ENCODE assay signal across 8 cellular contexts in the genomic region with DNA sequence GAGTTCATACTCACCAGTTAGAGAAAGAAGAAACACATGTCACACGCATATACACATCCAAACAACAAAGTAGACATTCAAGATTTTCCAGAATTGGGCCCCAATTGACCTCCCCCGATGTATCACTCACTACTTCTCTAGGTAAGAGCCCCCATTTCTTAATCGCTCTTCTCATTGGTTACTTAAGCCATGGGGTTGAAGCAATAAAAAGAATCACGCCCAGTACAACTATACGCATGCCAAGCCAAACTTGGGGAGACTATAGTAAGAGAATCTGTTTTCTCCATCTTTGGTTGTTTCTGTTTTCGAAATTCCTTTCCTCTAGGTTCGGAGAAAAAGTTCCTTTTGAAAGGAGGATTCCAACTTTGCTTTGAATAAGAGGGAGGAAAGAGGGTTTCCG. TPM values are rescaled to one million over a fixed set of nuclear protein-coding genes. Genes with fewer than 3 reads are reported as not detected.
DNase-seq lines count a peak whose midpoint lies in the region; ATAC-seq, FAIRE-seq and TF ChIP-seq lines count a peak whose summit lies in the region.

No MANE protein-coding gene starts in this region.

- no peaks in the 10 kb centered on the region for H3K9me3 Mint-ChIP-seq in stimulated activated naive CD8-positive, alpha-beta T cell treated with anti-CD3 and anti-CD28 coated beads, Interleukin-15, amount 100 ng/mL, for 72 hours

- TF ChIP-seq POLR2A in body of pancreas (IDR thresholded peaks at IDR 0.05) = no peak

- H3K4me3 Mint-ChIP-seq in stimulated activated naive CD8-positive, alpha-beta T cell treated with anti-CD3 and anti-CD28 coated beads, Interleukin-15, amount 100 ng/mL, for 72 hours = peak overlapping the region; percentile 90 to 91

- H3K27ac Mint-ChIP-seq in stimulated activated naive CD8-positive, alpha-beta T cell treated with anti-CD3 and anti-CD28 coated beads, Interleukin-15, amount 100 ng/mL, for 72 hours = peak overlapping the region; percentile 86 to 94

- no peaks in the 10 kb centered on the region for H3K9me2 ChIP-seq in Loucy (replicated peaks; ENCODE audit: low read depth, low read length)

- H3K9ac ChIP-seq in Loucy (ENCODE audit: low read depth, low read length, poor library complexity, severe bottlenecking) = peak overlapping the region; percentile 92

- ATAC-seq in body of pancreas (no peak), GM19328 (IDR thresholded peaks at IDR 0.05; ENCODE audit: unreplicated experiment) (no peak)
- ATAC-seq in stimulated activated naive CD8-positive, alpha-beta T cell treated with anti-CD3 and anti-CD28 coated beads, Interleukin-15, amount 100 ng/mL, for 72 hours = peak; percentile 53

- H3K4me3 ChIP-seq in Loucy (ENCODE audit: low read length, poor library complexity, severe bottlenecking) = peak overlapping the region; percentile 82
- peak overlapping the region; percentile 40 to 60 for H3K4me3 ChIP-seq in body of pancreas

- peaks cover 54% of the 10 kb centered on the region for H3K79me2 ChIP-seq in Loucy (ENCODE audit: insufficient read depth, low read length)

- H3K4me1 Mint-ChIP-seq in stimulated activated naive CD8-positive, alpha-beta T cell treated with anti-CD3 and anti-CD28 coated beads, Interleukin-15, amount 100 ng/mL, for 72 hours = peaks cover 29% of the 10 kb centered on the region

- WGBS in body of pancreas, 2 donors = 0 to 1% methylated on average over 8 of the region's 8 CpGs

- H3K36me3 ChIP-seq in Loucy (ENCODE audit: insufficient read depth, low read length) (peaks cover 3% of the 10 kb centered on the region; the same call in 1 of the 2 replicates), body of pancreas (replicated peaks in 1 of 2; ENCODE audit: insufficient read depth in 1 of 2, low read depth in 2 of 2) (peaks cover 0 to 1% of the 10 kb centered on the region in 2 donors)

- peaks cover 35% of the 10 kb centered on the region for H4K20me1 ChIP-seq in Loucy (ENCODE audit: insufficient read depth, low read length, poor library complexity, severe bottlenecking)

- TF ChIP-seq CTCF in Loucy (conservative IDR thresholded peaks at IDR 0.05; ENCODE audit: low read length) (no peak), body of pancreas (IDR thresholded peaks at IDR 0.05) (no peak)

- H3K4me1 ChIP-seq in Loucy (ENCODE audit: insufficient read depth, low read length, poor library complexity, severe bottlenecking) (peaks cover 35% of the 10 kb centered on the region), body of pancreas (peaks cover 27% of the 10 kb centered on the region)

- no peaks in the 10 kb centered on the region for H3F3A ChIP-seq in Loucy (ENCODE audit: low read depth)

- no peaks in the 10 kb centered on the region for H3K9me3 ChIP-seq in Loucy (ENCODE audit: insufficient read depth, low read depth, low read length)
- no peaks in the 10 kb centered on the region for H3K9me3 ChIP-seq in body of pancreas

- peak overlapping the region; percentile 96 for H2AFZ ChIP-seq in Loucy (ENCODE audit: low read length)

- H3K27me3 Mint-ChIP-seq in stimulated activated naive CD8-positive, alpha-beta T cell treated with anti-CD3 and anti-CD28 coated beads, Interleukin-15, amount 100 ng/mL, for 72 hours = peaks cover 34% of the 10 kb centered on the region

- H3K4me2 ChIP-seq in Loucy (ENCODE audit: low read depth, low read length, poor library complexity, severe bottlenecking) = peak overlapping the region; percentile 91

- intact Hi-C loops in body of pancreas (cut with DNase I) = no loop called here

- no peak for FAIRE-seq in urothelium cell line (lab: Jason Lieb, UNC)

- H3K27ac ChIP-seq in body of pancreas = peak overlapping the region; percentile 63 to 90 (median 77)

- no peaks in the 10 kb centered on the region for H3K27me3 ChIP-seq in Loucy (ENCODE audit: insufficient read depth, low read length, poor library complexity, severe bottlenecking)
- no peaks in the 10 kb centered on the region for H3K27me3 ChIP-seq in body of pancreas

- DNase-seq in ELR (ENCODE audit: low read depth) (peak; percentile 64), body of pancreas (no peak), kidney glomerular epithelial cell (lab: John Stamatoyannopoulos, UW) (peak; percentile 39), urothelium cell line (ENCODE audit: low spot score) (no peak), D341Med (ENCODE audit: low spot score) (no peak)
- DNase-seq in stimulated activated naive CD8-positive, alpha-beta T cell treated with anti-CD3 and anti-CD28 coated beads, Interleukin-15, amount 100 ng/mL, for 72 hours = no peak

RNA-seq across cellular contexts. Expression of a gene that starts 0.5 kb away (rescaled TPM):
- 10 to 100 TPM; 10.9 to 20.5 TPM for total RNA-seq in body of pancreas

RNA-seq across cellular contexts. Expression of a gene that starts 33.5 kb away (rescaled TPM):
- total RNA-seq in body of pancreas = 10 to 100 TPM; 14.2 to 21.3 TPM

Comparison
In these comparisons a context has a peak if more than half of its experiments do, and no peak if none do; other contexts are left out.
1. DNase-seq: peak in ELR (single experiment) and kidney glomerular epithelial cell (single experiment); none in body of pancreas (0 of 4), stimulated activated naive CD8-positive, alpha-beta T cell treated with anti-CD3 and anti-CD28 coated beads, Interleukin-15, amount 100 ng/mL, for 72 hours (0 of 2), urothelium cell line (single experiment) and D341Med (single experiment).